Comparison of ENCODE assay signal across 10 cellular contexts in the genomic region with DNA sequence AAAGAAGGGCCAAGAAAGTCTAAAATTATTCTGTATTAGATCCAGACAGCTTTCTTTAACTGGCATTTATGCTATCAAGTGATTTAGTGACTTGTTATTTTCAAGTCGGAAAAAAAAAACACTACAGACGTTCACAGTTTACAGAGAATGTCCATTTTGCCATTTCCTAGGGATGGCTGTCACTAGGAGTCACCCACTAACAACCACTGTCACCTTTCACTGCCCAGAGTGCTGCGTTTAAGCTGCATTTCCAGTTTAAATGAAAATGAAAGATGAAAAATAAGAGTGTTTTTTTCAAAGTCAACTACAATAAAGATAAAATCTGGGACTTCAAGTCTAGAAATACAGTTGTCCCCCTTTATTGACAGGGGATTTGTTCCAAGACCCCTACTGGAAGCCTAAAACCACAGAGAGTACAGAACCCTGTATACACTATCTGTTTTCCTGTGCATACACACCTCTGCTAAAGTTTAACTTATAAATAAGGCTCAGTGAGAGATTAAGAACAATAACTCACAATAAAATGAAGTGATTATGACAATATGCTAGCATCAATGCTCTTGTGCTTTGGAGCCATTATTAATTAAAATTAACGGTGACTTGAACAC.
DNase-seq lines count a peak whose midpoint lies in the region; ATAC-seq, FAIRE-seq and TF ChIP-seq lines count a peak whose summit lies in the region.
"Had no signal": no experiment of that assay in that cellular context is flagged by ENCODE, and none has a peak within 500 bp of the region (broad histone marks: within the 10 kb centered on the region; RNA-seq: fewer than 3 reads in every experiment).

No MANE protein-coding gene starts in this region.

- H3K27ac ChIP-seq in AG04450 (ENCODE audit: low read depth, low read length): no peak overlapping the region

- POLR2A ChIA-PET in AG04450 (lab: Yijun Ruan, JAX): interaction anchor here (1.2 kb wide), 1 partner anchor 842 kb away, joined by 3 read pairs; no protein-coding TSS in a partner anchor

- H3K4me3 ChIP-seq in AG04450 (ENCODE audit: low read depth, low read length) (peak overlapping the region; percentile 50; the same call in 1 of the 2 replicates), fibroblast of the aortic adventitia (ENCODE audit: low read depth, low read length) (peak overlapping the region; percentile 55)

- peak overlapping the region; percentile 25 to 91 (median 84) for H3K4me3 Mint-ChIP-seq in IgD-negative memory B cell

- in situ Hi-C loops in GM13977 (cut with MboI; ENCODE audit: low pct_unique_long_range_greater_than_20kb, low sequenced_read_pairs, unreplicated experiment): no loop called here

- peaks cover 0 to 2% (median 0%) of the 10 kb centered on the region in 3 donors for H3K9me3 Mint-ChIP-seq in IgD-negative memory B cell

- CTCF ChIA-PET in AG04450 (lab: Charles Lee): interaction anchor here (0.6 to 1.4 kb wide), 9 partner anchors 9 to 1683 kb away, joined by 3 to 5 read pairs (median 4); no protein-coding TSS in a partner anchor

- no peaks in the 10 kb centered on the region for H3K9me3 ChIP-seq in AG04450 (ENCODE audit: control insufficient read depth, insufficient read depth, low read length)

- ATAC-seq in GM19452 (IDR thresholded peaks at IDR 0.05; ENCODE audit: unreplicated experiment): peak; percentile 20

- peak overlapping the region in 1 of 3 donors; percentile 27 for H3K27ac Mint-ChIP-seq in IgD-negative memory B cell

- DNase-seq in AG04450 (ENCODE audit: low read depth, low spot score) (no peak), fibroblast of the aortic adventitia (ENCODE audit: low read depth) (no peak), medulla oblongata (ENCODE audit: extremely low spot score) (no peak), GM13977 (ENCODE audit: low spot score) (no peak), RCC 7860 (ENCODE audit: low spot score) (no peak), SW 1271 (lab: John Stamatoyannopoulos, UW) (no peak)
- DNase-seq: NCI-H69 had no signal

- no peaks in the 10 kb centered on the region for H3K27me3 ChIP-seq in AG04450 (ENCODE audit: control insufficient read depth, insufficient read depth, low read length)

- H3K27me3 Mint-ChIP-seq in IgD-negative memory B cell: peaks cover 2% of the 10 kb centered on the region

- peaks cover 0 to 7% (median 6%) of the 10 kb centered on the region in 3 donors for H3K4me1 Mint-ChIP-seq in IgD-negative memory B cell

- H3K36me3 Mint-ChIP-seq in IgD-negative memory B cell: no peaks in the 10 kb centered on the region

- FAIRE-seq in RCC 7860 (lab: Jason Lieb, UNC): no peak
- FAIRE-seq: urothelium cell line had no signal

- TF ChIP-seq CTCF in AG04450 (IDR thresholded peaks at IDR 0.05; ENCODE audit: low read depth, low read length) (no peak), fibroblast of the aortic adventitia (IDR thresholded peaks at IDR 0.05; ENCODE audit: insufficient read depth, low read length) (no peak), GM13977 (IDR thresholded peaks at IDR 0.05; ENCODE audit: extremely low read depth, insufficient read depth, missing control alignments) (no peak)
